In genomic region chr12:65187665-65188064, GRCh38 we compare ENCODE assay signal across 21 cellular contexts. TPM values are rescaled to one million over a fixed set of nuclear protein-coding genes. Genes with fewer than 3 reads are reported as not detected.
DNase-seq lines count a peak whose midpoint lies in the region; ATAC-seq, FAIRE-seq and TF ChIP-seq lines count a peak whose summit lies in the region.
"Had no signal": no experiment of that assay in that cellular context is flagged by ENCODE, and none has a peak within 500 bp of the region (broad histone marks: within the 10 kb centered on the region; RNA-seq: fewer than 3 reads in every experiment).

No MANE protein-coding gene starts in this region.

- no peak for ATAC-seq in activated T-cell treated with anti-CD3 and anti-CD28 coated beads, Interleukin-2, amount 50 U/mL, for 72 hours (replicated peaks in 1 of 2)
- no peak for ATAC-seq in HepG2
- no peak for ATAC-seq in HG02938 (IDR thresholded peaks at IDR 0.05; ENCODE audit: unreplicated experiment)
- ATAC-seq in GM19467 (IDR thresholded peaks at IDR 0.05; ENCODE audit: unreplicated experiment), result no peak
- ATAC-seq: K562, Right ventricle myocardium inferior had no signal

- TF ChIP-seq EP300 in HepG2 (IDR thresholded peaks at IDR 0.05; ENCODE audit: low read depth in 2 of 2, low read length in 2 of 2), result no peak
- no peak for TF ChIP-seq EP300 in HepG2 (CRISPR knock-in tag; IDR thresholded peaks at IDR 0.05; ENCODE audit: borderline replicate concordance)

- POLR2A ChIA-PET in HepG2 (lab: Yijun Ruan, JAX), result no interaction called here

- H3K4me1 Mint-ChIP-seq in activated T-cell treated with anti-CD3 and anti-CD28 coated beads, Interleukin-2, amount 50 U/mL, for 72 hours (ENCODE audit: low read depth), result peaks cover 55% of the 10 kb centered on the region
- H3K4me1 Mint-ChIP-seq in activated T-cell treated with anti-CD3 and anti-CD28 coated beads, Interleukin-2, amount 50 U/mL, for 24 hours (ENCODE audit: low read depth), result peaks cover 77% of the 10 kb centered on the region

- no peaks in the 10 kb centered on the region for H3K9me2 ChIP-seq in MM.1S (replicated peaks; ENCODE audit: insufficient read depth, low read length)

- no peaks in the 10 kb centered on the region for H3K36me3 ChIP-seq in MM.1S (replicated peaks; ENCODE audit: insufficient read depth, low read length)
- H3K36me3 ChIP-seq in HepG2 (replicated peaks in 1 of 2; ENCODE audit: control insufficient read depth in 1 of 2, insufficient read depth in 2 of 2, low read length in 2 of 2), result peaks cover under 1 to 1% of the 10 kb centered on the region in 2 experiments; a peak in 2 of 5 replicates
- H3K36me3 ChIP-seq: SJSA1 had no signal

- TF ChIP-seq POLR2A in HepG2 (IDR thresholded peaks at IDR 0.05; ENCODE audit: insufficient read depth in 1 of 2, low read depth in 2 of 2, low read length in 2 of 2), result no peak

- TF ChIP-seq RAD21 in HepG2 (CRISPR knock-in tag; IDR thresholded peaks at IDR 0.05), result no peak

- intact Hi-C loops in HepG2 (cut with micrococcal nuclease; ENCODE audit: unreplicated experiment), result no loop called here

- CTCF ChIA-PET in HepG2 (lab: Yijun Ruan, JAX; ENCODE audit: low intra/inter-chr PET ratio, low total read pairs), result no interaction called here

- H2AFZ ChIP-seq in MM.1S (ENCODE audit: low read length) (no peak overlapping the region), HepG2 (ENCODE audit: low read length) (no peak overlapping the region)

- H3K4me1 ChIP-seq in MM.1S (ENCODE audit: low read length) (peaks cover 45% of the 10 kb centered on the region), HepG2 (ENCODE audit: insufficient read depth, low read length) (peaks cover 23% of the 10 kb centered on the region)
- H3K4me1 ChIP-seq: SJSA1 had no signal

- no peaks in the 10 kb centered on the region for H3K9me3 Mint-ChIP-seq in activated T-cell treated with anti-CD3 and anti-CD28 coated beads, Interleukin-2, amount 50 U/mL, for 72 hours
- no peaks in the 10 kb centered on the region for H3K9me3 Mint-ChIP-seq in activated T-cell treated with anti-CD3 and anti-CD28 coated beads, Interleukin-2, amount 50 U/mL, for 24 hours

- BruUV-seq in HepG2 (replicated peaks; lab: Mats Ljungman, UMichigan), result no TSS peak

- H3K9ac ChIP-seq in MM.1S (ENCODE audit: low read length) (no peak overlapping the region), HepG2 (ENCODE audit: insufficient read depth, low read depth, low read length) (no peak overlapping the region)

- in situ Hi-C loops in HepG2 (cut with HindIII; ENCODE audit: extremely low pct_ligation_motif_present, low pct_unique_long_range_greater_than_20kb), result no loop called here

- peaks cover 33% of the 10 kb centered on the region for H3F3A ChIP-seq in MM.1S (ENCODE audit: insufficient read depth, low read length)

- peak overlapping the region; percentile 53; the same call in 1 of the 2 replicates for H3K27ac ChIP-seq in MM.1S (ENCODE audit: low read length)
- H3K27ac ChIP-seq in HepG2 (ENCODE audit: extremely low read length, insufficient read depth, low read length), result no peak overlapping the region
- H3K27ac ChIP-seq: C4-2B, SJSA1 had no signal

- H3K4me3 Mint-ChIP-seq in activated T-cell treated with anti-CD3 and anti-CD28 coated beads, Interleukin-2, amount 50 U/mL, for 72 hours, result no peak overlapping the region
- no peak overlapping the region for H3K4me3 Mint-ChIP-seq in activated T-cell treated with anti-CD3 and anti-CD28 coated beads, Interleukin-2, amount 50 U/mL, for 24 hours

- DNase-seq in activated T-cell treated with anti-CD3 and anti-CD28 coated beads, Interleukin-2, amount 50 U/mL, for 72 hours, result no peak
- no peak for DNase-seq in activated T-cell treated with anti-CD3 and anti-CD28 coated beads, Interleukin-2, amount 50 U/mL, for 24 hours
- DNase-seq in MM.1S (no peak), HepG2 (ENCODE audit: low spot score) (no peak), islet precursor cell (no peak), NCI-H2196 treated with DMSO at 0.1 percent for 48 hours (lab: John Stamatoyannopoulos, UW; ENCODE audit: unreplicated experiment) (no peak)
- DNase-seq: AML-193, DND-41, NCI-H1092 treated with DMSO at 0.1 percent for 48 hours, NCI-H1436 treated with DMSO at 0.1 percent for 48 hours, NCI-H1930, NCI-H226, NCI-H510A treated with DMSO at 0.1 percent for 48 hours, NCI-H748 treated with DMSO at 0.1 percent for 48 hours had no signal

- peaks cover 98% of the 10 kb centered on the region for H3K79me2 ChIP-seq in MM.1S (ENCODE audit: low read length)
- peaks cover 34% of the 10 kb centered on the region for H3K79me2 ChIP-seq in HepG2 (ENCODE audit: insufficient read depth, low read length)

- peak overlapping the region; percentile 81 for H3K4me2 ChIP-seq in MM.1S (ENCODE audit: low read depth, low read length)
- no peak overlapping the region for H3K4me2 ChIP-seq in HepG2 (ENCODE audit: low read depth, low read length)

- no peak for FAIRE-seq in HepG2 (lab: Jason Lieb, UNC)
- FAIRE-seq: H54 had no signal

- H3K4me3 ChIP-seq in MM.1S (ENCODE audit: low read length) (peak overlapping the region; percentile 5; the same call in 1 of the 2 replicates), HepG2 (replicated peaks in 1 of 3; ENCODE audit: insufficient read depth in 1 of 3, low read depth in 2 of 3, low read length in 3 of 3) (no peak overlapping the region)
- H3K4me3 ChIP-seq: K562, SJSA1 had no signal

- no peaks in the 10 kb centered on the region for H3K9me3 ChIP-seq in MM.1S (replicated peaks; ENCODE audit: insufficient read depth, low read length)
- no peaks in the 10 kb centered on the region for H3K9me3 ChIP-seq in HepG2 (ENCODE audit: low read length)
- H3K9me3 ChIP-seq: SJSA1 had no signal

- H3K27me3 Mint-ChIP-seq in activated T-cell treated with anti-CD3 and anti-CD28 coated beads, Interleukin-2, amount 50 U/mL, for 72 hours (ENCODE audit: low read depth), result no peaks in the 10 kb centered on the region
- no peaks in the 10 kb centered on the region for H3K27me3 Mint-ChIP-seq in activated T-cell treated with anti-CD3 and anti-CD28 coated beads, Interleukin-2, amount 50 U/mL, for 24 hours

- no peak for TF ChIP-seq CTCF in MM.1S (IDR thresholded peaks at IDR 0.05; ENCODE audit: low read length)
- no peak for TF ChIP-seq CTCF in HepG2 (CRISPR knock-in tag; IDR thresholded peaks at IDR 0.05)

- peak overlapping the region; percentile 77 for H3K27ac Mint-ChIP-seq in activated T-cell treated with anti-CD3 and anti-CD28 coated beads, Interleukin-2, amount 50 U/mL, for 72 hours
- no peak overlapping the region for H3K27ac Mint-ChIP-seq in activated T-cell treated with anti-CD3 and anti-CD28 coated beads, Interleukin-2, amount 50 U/mL, for 24 hours

- peaks cover 29% of the 10 kb centered on the region for H4K20me1 ChIP-seq in MM.1S (ENCODE audit: insufficient read depth, low read length)
- H4K20me1 ChIP-seq in HepG2 (ENCODE audit: insufficient read depth, low read length), result peaks cover 9% of the 10 kb centered on the region

- peaks cover 2 to 10% of the 10 kb centered on the region in 2 donors for H3K36me3 Mint-ChIP-seq in activated T-cell treated with anti-CD3 and anti-CD28 coated beads, Interleukin-2, amount 50 U/mL, for 72 hours (ENCODE audit: insufficient read depth in 2 of 2)
- H3K36me3 Mint-ChIP-seq in activated T-cell treated with anti-CD3 and anti-CD28 coated beads, Interleukin-2, amount 50 U/mL, for 24 hours (ENCODE audit: low read depth), result peaks cover 74% of the 10 kb centered on the region

- H3K27me3 ChIP-seq in MM.1S (replicated peaks; ENCODE audit: insufficient read depth, low read length) (no peaks in the 10 kb centered on the region), HepG2 (ENCODE audit: control insufficient read depth in 1 of 2, insufficient read depth in 2 of 2, low read length in 2 of 2) (no peaks in the 10 kb centered on the region)
- H3K27me3 ChIP-seq: SJSA1 had no signal

TF ChIP-seq in HepG2, 621 proteins besides CTCF, POLR2A, EP300 and RAD21 (continues in another document):
- TF ChIP-seq NCOA5 (CRISPR knock-in tag; IDR thresholded peaks at IDR 0.05) (no peak), ZNF564 (CRISPR knock-in tag; IDR thresholded peaks at IDR 0.05) (no peak), SIX1 (CRISPR knock-in tag; IDR thresholded peaks at IDR 0.05; ENCODE audit: borderline replicate concordance) (peak; percentile 88; the same call in 1 of the 2 replicates), SP140L (CRISPR knock-in tag; IDR thresholded peaks at IDR 0.05; ENCODE audit: borderline replicate concordance) (no peak), ZKSCAN1 (IDR thresholded peaks at IDR 0.05; ENCODE audit: low read length) (no peak), MEIS2 (CRISPR knock-in tag; IDR thresholded peaks at IDR 0.05) (no peak), ZNF30 (CRISPR knock-in tag; IDR thresholded peaks at IDR 0.05) (no peak)

RNA-seq across cellular contexts. Expression of gene LEMD3, which starts 18.3 kb away (rescaled TPM):
- 10 to 100 TPM; 20.2 to 27.3 TPM for total RNA-seq in activated T-cell treated with anti-CD3 and anti-CD28 coated beads, Interleukin-2, amount 50 U/mL, for 72 hours
- 12.3 and 18.7 TPM in 2 replicates for total RNA-seq in HepG2 (2016; rRNA removed; fragmentation: Illumina TruSeq; extraction: Trizol)
- total RNA-seq in HepG2 (2016; cell fraction: cytosol; rRNA removed; fragmentation: Illumina TruSeq; extraction: Trizol; ENCODE audit: low read depth), result 2.2 and 2.6 TPM in 2 replicates
- total RNA-seq in HepG2 (2016; cell fraction: insoluble cytoplasmic fraction; rRNA removed; fragmentation: Illumina TruSeq; extraction: Trizol), result 12.9 and 19.6 TPM in 2 replicates
- total RNA-seq in HepG2 (2016; cell fraction: membrane; rRNA removed; fragmentation: Illumina TruSeq; extraction: Trizol), result 3.5 and 4.4 TPM in 2 replicates
- total RNA-seq in HepG2 (2016; cell fraction: nucleus; rRNA removed; fragmentation: Illumina TruSeq; extraction: Trizol), result 35.1 and 35.6 TPM in 2 replicates
- 7.0 and 9.3 TPM in 2 replicates for polyA plus RNA-seq in HepG2 (2011; rRNA removed)
- 3.0 and 4.1 TPM in 2 replicates for polyA plus RNA-seq in HepG2 (2011; cell fraction: cytosol; rRNA removed)
- polyA plus RNA-seq in HepG2 (2011; cell fraction: nucleus; rRNA removed), result 8.9 and 12.1 TPM in 2 replicates
- polyA plus RNA-seq in HepG2 (2012), result 9.7 and 12.5 TPM in 2 replicates
- polyA plus RNA-seq in HepG2 (2016; cell fraction: cytosol; fragmentation: Illumina TruSeq; extraction: Trizol; ENCODE audit: low read depth), result 0.48 and 0.51 TPM in 2 replicates
- 7.0 and 7.5 TPM in 2 replicates for polyA plus RNA-seq in HepG2 (2016; cell fraction: insoluble cytoplasmic fraction; fragmentation: Illumina TruSeq; extraction: Trizol; ENCODE audit: low read depth)
- 1.00 and 1.2 TPM in 2 replicates for polyA plus RNA-seq in HepG2 (2016; cell fraction: membrane; fragmentation: Illumina TruSeq; extraction: Trizol; ENCODE audit: low read depth)
- polyA plus RNA-seq in HepG2 (2016; cell fraction: nucleus; fragmentation: Illumina TruSeq; extraction: Trizol; ENCODE audit: insufficient read depth, low read depth), result 32.6 and 32.9 TPM in 2 replicates
- polyA minus RNA-seq in HepG2 (2011; rRNA and poly(A)+ RNA removed; ENCODE audit: low replicate concordance), result 9.1 and 9.5 TPM in 2 replicates
- polyA minus RNA-seq in HepG2 (2011; cell fraction: cytosol; rRNA and poly(A)+ RNA removed), result 11.1 and 11.5 TPM in 2 replicates
- polyA minus RNA-seq in HepG2 (2011; cell fraction: nucleus; rRNA and poly(A)+ RNA removed), result 36.2 and 40.9 TPM in 2 replicates
